Comparison of ENCODE assay signal across 28 cellular contexts in the genomic region with DNA sequence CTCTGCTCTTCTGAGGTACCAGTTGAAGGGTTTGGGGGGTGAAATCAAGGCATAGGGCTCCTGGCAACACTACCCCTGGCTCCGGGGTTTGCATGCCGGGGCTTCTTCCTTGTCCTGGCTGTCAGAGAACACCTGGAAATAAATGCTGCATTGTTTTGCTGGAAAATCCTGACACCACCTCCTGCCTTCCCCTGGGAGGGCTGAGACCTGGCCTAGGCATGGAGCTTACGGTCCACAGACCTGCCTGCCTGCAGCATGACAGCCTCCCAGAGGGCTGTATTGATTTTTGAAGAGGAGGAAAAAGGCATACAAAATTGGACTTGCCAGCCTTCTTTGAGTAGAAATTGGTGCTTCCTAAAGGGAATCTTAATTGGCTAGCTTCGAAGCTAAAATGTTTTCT.
"Had no signal": no experiment of that assay in that cellular context is flagged by ENCODE, and none has a peak within 500 bp of the region (broad histone marks: within the 10 kb centered on the region; RNA-seq: fewer than 3 reads in every experiment).

No MANE protein-coding gene starts in this region.

- H3K4me3 Mint-ChIP-seq: activated CD4-positive, alpha-beta memory T cell treated with anti-CD3 and anti-CD28 coated beads for 36 hours; activated T-helper 1 cell treated with anti-CD3 and anti-CD28 coated beads, Interleukin-12 subunit alpha, Interleukin-12 subunit beta, Interleukin-2, Interleukin-4 antibody, amounts not matched to agents 30 ng/mL and 10 ng/mL and 1 ng/mL, durations not matched to agents 14 hours and 24 hours and 36 hours; central memory CD8-positive, alpha-beta T cell; dendritic cell treated with granulocyte-macrophage colony-stimulating factor and Interleukin-4, amounts not matched to agents 40 ng/mL and 50 ng/mL, for 4 days; memory B cell; naive thymus-derived CD4-positive, alpha-beta T cell; neural crest cell; T-helper 1 cell treated with Interleukin-12 subunit alpha and Interleukin-12 subunit beta and Interleukin-4 antibody, amounts not matched to agents 30 μg/mL and 1 μg/mL, for 36 hours; type B pancreatic cell had no signal

- H3K4me3 ChIP-seq: esophagus muscularis mucosa, testis, vagina had no signal

- H3K27ac Mint-ChIP-seq: activated CD4-positive, alpha-beta memory T cell treated with anti-CD3 and anti-CD28 coated beads for 36 hours; activated T-helper 1 cell treated with anti-CD3 and anti-CD28 coated beads, Interleukin-12 subunit alpha, Interleukin-12 subunit beta, Interleukin-2, Interleukin-4 antibody, amounts not matched to agents 30 ng/mL and 10 ng/mL and 1 ng/mL, durations not matched to agents 14 hours and 24 hours and 36 hours; dendritic cell treated with granulocyte-macrophage colony-stimulating factor and Interleukin-4, amounts not matched to agents 40 ng/mL and 50 ng/mL, for 4 days; memory B cell; naive thymus-derived CD4-positive, alpha-beta T cell; T-helper 1 cell treated with Interleukin-12 subunit alpha and Interleukin-12 subunit beta and Interleukin-4 antibody, amounts not matched to agents 30 μg/mL and 1 μg/mL, for 36 hours; type B pancreatic cell had no signal

- H3K9me3 Mint-ChIP-seq: activated CD4-positive, alpha-beta memory T cell treated with anti-CD3 and anti-CD28 coated beads for 36 hours; activated T-helper 1 cell treated with anti-CD3 and anti-CD28 coated beads, Interleukin-12 subunit alpha, Interleukin-12 subunit beta, Interleukin-2, Interleukin-4 antibody, amounts not matched to agents 30 ng/mL and 10 ng/mL and 1 ng/mL, durations not matched to agents 14 hours and 24 hours and 36 hours; central memory CD8-positive, alpha-beta T cell; dendritic cell treated with granulocyte-macrophage colony-stimulating factor and Interleukin-4, amounts not matched to agents 40 ng/mL and 50 ng/mL, for 4 days; memory B cell; naive thymus-derived CD4-positive, alpha-beta T cell; T-helper 1 cell treated with Interleukin-12 subunit alpha and Interleukin-12 subunit beta and Interleukin-4 antibody, amounts not matched to agents 30 μg/mL and 1 μg/mL, for 36 hours; type B pancreatic cell had no signal

- H3K27me3 ChIP-seq: esophagus muscularis mucosa, testis, vagina had no signal

- H3K36me3 Mint-ChIP-seq: type B pancreatic cell had no signal

- H3K9me3 ChIP-seq: esophagus muscularis mucosa, testis, vagina had no signal

- ATAC-seq: naive thymus-derived CD4-positive, alpha-beta T cell; stimulated activated naive CD8-positive, alpha-beta T cell treated with anti-CD3 and anti-CD28 coated beads, Interleukin-15, Interleukin-2, amounts not matched to agents 100 U/mL and 50 U/mL, for 24 hours had no signal

- H3K4me1 ChIP-seq: testis had no signal

- H3K36me3 ChIP-seq: esophagus muscularis mucosa, vagina had no signal

- FAIRE-seq: bronchial epithelial cell, islet of Langerhans, TTC549 had no signal

- H3K27ac ChIP-seq: testis, vagina, VCaP had no signal

- H3K27me3 Mint-ChIP-seq: activated CD4-positive, alpha-beta memory T cell treated with anti-CD3 and anti-CD28 coated beads for 36 hours; central memory CD8-positive, alpha-beta T cell; dendritic cell treated with granulocyte-macrophage colony-stimulating factor and Interleukin-4, amounts not matched to agents 40 ng/mL and 50 ng/mL, for 4 days; memory B cell; naive thymus-derived CD4-positive, alpha-beta T cell; type B pancreatic cell had no signal

- DNase-seq: activated CD4-positive, alpha-beta memory T cell treated with anti-CD3 and anti-CD28 coated beads for 36 hours; activated CD4-positive, alpha-beta T cell treated with anti-CD3 and anti-CD28 coated beads for 4 hours; activated CD8-positive, alpha-beta memory T cell treated with anti-CD3 and anti-CD28 coated beads, Interleukin-2, amount 50 U/mL, for 4 hours; activated gamma-delta T cell; activated naive CD4-positive, alpha-beta T cell treated with anti-CD3 and anti-CD28 coated beads, Interleukin-2, amount 50 U/mL, for 16 hours; activated T-cell treated with anti-CD3 and anti-CD28 coated beads, Interleukin-2, amount 50 U/mL, for 1 hour; amniotic stem cell; foreskin melanocyte; naive thymus-derived CD4-positive, alpha-beta T cell; stimulated activated CD4-positive, alpha-beta T cell treated with anti-CD3 and anti-CD28 coated beads, Interleukin-12 subunit alpha, Interleukin-12 subunit beta, amount 100 ng/mL, for 4 hours; stimulated activated CD4-positive, alpha-beta T cell treated with anti-CD3 and anti-CD28 coated beads, Interleukin-4, amount 100 ng/mL, for 1 hour; stimulated activated naive CD8-positive, alpha-beta T cell treated with anti-CD3 and anti-CD28 coated beads, Interleukin-15, Interleukin-2, amounts not matched to agents 100 U/mL and 50 U/mL, for 24 hours; SW 1271; T-helper 9 cell had no signal
